9 cellular contexts compared by ENCODE assay signal in genomic region chr15:70943260-70943659, GRCh38. TPM values are rescaled to one million over a fixed set of nuclear protein-coding genes. Genes with fewer than 3 reads are reported as not detected.
DNase-seq lines count a peak whose midpoint lies in the region; ATAC-seq and TF ChIP-seq lines count a peak whose summit lies in the region.
"Not testable (repeated sequence)": the region's sequence is repeated elsewhere in the genome, so short reads cannot be mapped to it uniquely, and the experiment has no call there.
"Had no signal": no experiment of that assay in that cellular context is flagged by ENCODE, and none has a peak within 500 bp of the region (broad histone marks: within the 10 kb centered on the region; RNA-seq: fewer than 3 reads in every experiment).

No MANE protein-coding gene starts in this region.

- POLR2A ChIA-PET in HEK293 (lab: Yijun Ruan, JAX), result not testable (repeated sequence)

- not testable (repeated sequence) for H3K9me3 ChIP-seq in HEK293 (ENCODE audit: control insufficient read depth, insufficient read depth, low read depth, low read length)

- not testable (repeated sequence) for H3K27ac ChIP-seq in HEK293 (ENCODE audit: extremely low read depth, low read depth, low read length)

- CTCF ChIA-PET in HEK293 (lab: Yijun Ruan, JAX), result not testable (repeated sequence)

- not testable (repeated sequence) for H3K36me3 ChIP-seq in HEK293 (ENCODE audit: control insufficient read depth in 2 of 2, insufficient read depth in 1 of 2, low read length in 2 of 2)

- H3K4me1 ChIP-seq in HEK293 (ENCODE audit: control insufficient read depth, insufficient read depth, low read length), result peaks cover 11% of the 10 kb centered on the region; the same call in 1 of the 2 replicates

- intact Hi-C loops in left ventricle myocardium superior (cut with micrococcal nuclease), result not testable (repeated sequence)

- peak; percentile 13 for ATAC-seq in left ventricle myocardium superior

- H3K4me3 ChIP-seq in HEK293 (ENCODE audit: low read depth, low read length), result not testable (repeated sequence)

- TF ChIP-seq CTCF in HEK293 (tag by site-specific recombination; IDR thresholded peaks at IDR 0.05), result not testable (repeated sequence)

- DNase-seq in DMS 273 treated with DMSO at 0.1 percent for 48 hours (lab: John Stamatoyannopoulos, UW) (peak; percentile 75), NCI-H1092 treated with DMSO at 0.1 percent for 48 hours (lab: John Stamatoyannopoulos, UW) (peak; percentile 10), NCI-H2196 (lab: John Stamatoyannopoulos, UW; ENCODE audit: unreplicated experiment) (peak; percentile 9), NCI-H748 (lab: John Stamatoyannopoulos, UW; ENCODE audit: unreplicated experiment) (peak; percentile 24), fibroblast of gingiva (ENCODE audit: low read depth) (peak; percentile 12), renal cortical epithelial cell (ENCODE audit: low read depth) (peak; percentile 10)
- DNase-seq in left ventricle myocardium superior, result not testable (repeated sequence)

TF ChIP-seq in HEK293, 187 proteins besides CTCF, POLR2A, EP300 and RAD21:
- 0 out of 2 replicates have a peak, but pooled peaks have one; percentile 10 for TF ChIP-seq ZNF335 (tag by site-specific recombination; conservative IDR thresholded peaks at IDR 0.05)
- peak; percentile 44; the same call in 1 of the 2 replicates for TF ChIP-seq ZBTB44 (tag by site-specific recombination; IDR thresholded peaks at IDR 0.05)
- peak; percentile 54; the same call in 1 of the 2 replicates for TF ChIP-seq ZSCAN30 (tag by site-specific recombination; IDR thresholded peaks at IDR 0.05)
- peak; percentile 75 for TF ChIP-seq WT1 (tag by site-specific recombination; IDR thresholded peaks at IDR 0.05)
- peak; percentile 91 for TF ChIP-seq PRDM10 (tag by site-specific recombination; IDR thresholded peaks at IDR 0.05)
- TF ChIP-seq FEZF1 (tag by site-specific recombination; IDR thresholded peaks at IDR 0.05), result peak; percentile 26; the same call in 1 of the 2 replicates
- TF ChIP-seq ZBTB48 (tag by site-specific recombination; IDR thresholded peaks at IDR 0.05), result 0 out of 2 replicates have a peak, but pooled peaks have one; percentile 49
- peak; percentile 82 for TF ChIP-seq ZBTB8A (tag by site-specific recombination; IDR thresholded peaks at IDR 0.05)
- peak; percentile 54; the same call in 1 of the 2 replicates for TF ChIP-seq BCL6B (tag by site-specific recombination; IDR thresholded peaks at IDR 0.05)
- peak; percentile 42; the same call in 1 of the 2 replicates for TF ChIP-seq IKZF3 (tag by site-specific recombination; IDR thresholded peaks at IDR 0.05)

RNA-seq across cellular contexts. Expression of gene LRRC49, which starts 50.6 kb away (rescaled TPM):
- 79.8 TPM for total RNA-seq in left ventricle myocardium superior
- total RNA-seq in renal cortical epithelial cell, result 11.1 and 22.0 TPM in 2 replicates
- total RNA-seq: CD4-positive, CD25-positive, alpha-beta regulatory T cell had no signal

RNA-seq across cellular contexts. Expression of gene THAP10, which starts 51.0 kb away (rescaled TPM):
- total RNA-seq in left ventricle myocardium superior (4.7 TPM), renal cortical epithelial cell (1.0 and 2.4 TPM in 2 replicates)
- total RNA-seq: CD4-positive, CD25-positive, alpha-beta regulatory T cell had no signal
